ENCODE assay signal across 13 cellular contexts in the genomic region with DNA sequence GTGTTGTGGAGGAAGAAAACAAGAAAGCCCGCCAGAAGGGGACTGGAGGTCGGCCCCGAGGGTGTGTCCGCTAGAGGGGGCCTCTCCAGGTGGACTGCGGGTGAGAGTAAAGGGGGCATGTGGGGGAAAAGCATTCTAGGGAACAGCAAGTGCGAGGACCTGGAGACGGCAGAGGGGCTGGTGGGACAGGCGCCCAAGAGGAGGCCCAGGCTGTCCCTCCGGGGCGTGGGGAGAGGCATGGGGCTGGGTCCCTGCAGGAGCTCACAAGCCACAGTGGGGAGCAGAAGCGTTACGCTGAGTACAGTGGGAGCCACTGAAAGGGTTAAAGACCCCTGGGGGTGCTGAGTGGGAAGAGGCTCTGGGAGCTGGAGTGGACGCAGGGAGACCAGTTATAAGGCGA. TPM values are rescaled to one million over a fixed set of nuclear protein-coding genes. Genes with fewer than 3 reads are reported as not detected.
DNase-seq lines count a peak whose midpoint lies in the region; ATAC-seq, FAIRE-seq and TF ChIP-seq lines count a peak whose summit lies in the region.
"Had no signal": no experiment of that assay in that cellular context is flagged by ENCODE, and none has a peak within 500 bp of the region (broad histone marks: within the 10 kb centered on the region; RNA-seq: fewer than 3 reads in every experiment).

No MANE protein-coding gene starts in this region.

- peak overlapping the region in 2 of 3 donors; percentile 92 to 95 for H3K27ac ChIP-seq in thyroid gland

- peaks cover 7% of the 10 kb centered on the region for H3K36me3 Mint-ChIP-seq in activated CD4-positive, alpha-beta T cell treated with anti-CD3 and anti-CD28 coated beads, Interleukin-2, amount 10 ng/mL, durations not matched to agents 7 days and 5 days (ENCODE audit: low read depth)
- peaks cover 8% of the 10 kb centered on the region for H3K36me3 Mint-ChIP-seq in central memory CD8-positive, alpha-beta T cell (ENCODE audit: insufficient read depth)
- peaks cover 4% of the 10 kb centered on the region for H3K36me3 Mint-ChIP-seq in mesothelial cell of epicardium

- 92 to 93% methylated on average over 14 of the region's 14 CpGs for WGBS in thyroid gland, 2 donors

- TF ChIP-seq CTCF in mesothelial cell of epicardium (IDR thresholded peaks at IDR 0.05; ENCODE audit: unreplicated experiment), result no peak
- no peak for TF ChIP-seq CTCF in thyroid gland (IDR thresholded peaks at IDR 0.05)

- H3K4me1 ChIP-seq in thyroid gland, result peaks cover 17 to 56% of the 10 kb centered on the region in 2 donors

- H3K9me3 Mint-ChIP-seq in activated CD4-positive, alpha-beta T cell treated with anti-CD3 and anti-CD28 coated beads, Interleukin-2, amount 10 ng/mL, durations not matched to agents 7 days and 5 days, result no peaks in the 10 kb centered on the region
- H3K9me3 Mint-ChIP-seq in central memory CD8-positive, alpha-beta T cell, result no peaks in the 10 kb centered on the region
- H3K9me3 Mint-ChIP-seq in mesothelial cell of epicardium, result no peaks in the 10 kb centered on the region
- H3K9me3 Mint-ChIP-seq: activated naive CD4-positive, alpha-beta T cell treated with anti-CD3 and anti-CD28 coated beads, Interleukin-2, amount 50 U/mL, for 72 hours had no signal

- no peaks in the 10 kb centered on the region for H3K36me3 ChIP-seq in thyroid gland

- DNase-seq in activated CD4-positive, alpha-beta T cell treated with anti-CD3 and anti-CD28 coated beads, Interleukin-2, amount 10 ng/mL, durations not matched to agents 7 days and 5 days, result no peak
- DNase-seq in activated CD4-positive, alpha-beta T cell treated with anti-CD3 and anti-CD28 coated beads, Interleukin-2, amount 50 U/mL, for 48 hours, result no peak
- DNase-seq in central memory CD8-positive, alpha-beta T cell (ENCODE audit: low spot score in 2 of 2), result no peak
- DNase-seq in mesothelial cell of epicardium (ENCODE audit: low spot score in 2 of 2, unreplicated experiment in 2 of 2) (peak in 1 of 2 experiments; percentile 39), thyroid gland (no peak), GM12891 (ENCODE audit: insufficient read length, low spot score) (no peak)
- DNase-seq: erythroblast, KBM-7, kidney glomerular epithelial cell had no signal

- no peak overlapping the region for H3K4me3 ChIP-seq in thyroid gland (replicated peaks in 1 of 3)

- peak overlapping the region; percentile 76 for H3K27ac Mint-ChIP-seq in activated CD4-positive, alpha-beta T cell treated with anti-CD3 and anti-CD28 coated beads, Interleukin-2, amount 10 ng/mL, durations not matched to agents 7 days and 5 days
- peak overlapping the region; percentile 94 for H3K27ac Mint-ChIP-seq in central memory CD8-positive, alpha-beta T cell (ENCODE audit: low read depth)
- H3K27ac Mint-ChIP-seq in mesothelial cell of epicardium, result no peak overlapping the region

- H3K4me1 Mint-ChIP-seq in activated CD4-positive, alpha-beta T cell treated with anti-CD3 and anti-CD28 coated beads, Interleukin-2, amount 10 ng/mL, durations not matched to agents 7 days and 5 days, result peaks cover 31% of the 10 kb centered on the region
- H3K4me1 Mint-ChIP-seq in central memory CD8-positive, alpha-beta T cell, result peaks cover 21% of the 10 kb centered on the region
- peaks cover 16% of the 10 kb centered on the region for H3K4me1 Mint-ChIP-seq in mesothelial cell of epicardium

- H3K27me3 ChIP-seq in thyroid gland, result no peaks in the 10 kb centered on the region

- H3K9me3 ChIP-seq in thyroid gland, result no peaks in the 10 kb centered on the region

- CTCF ChIA-PET in activated CD4-positive, alpha-beta T cell treated with anti-CD3 and anti-CD28 coated beads, Interleukin-2, amount 10 ng/mL, durations not matched to agents 7 days and 5 days (lab: Charles Lee), result interaction anchor here (1.4 kb wide), 1 partner anchor 13 kb away, joined by 3 read pairs; no protein-coding TSS in a partner anchor

- TF ChIP-seq POLR2A in thyroid gland (IDR thresholded peaks at IDR 0.05) (no peak), GM12891 (IDR thresholded peaks at IDR 0.05; ENCODE audit: low read depth, low read length) (no peak)

- peaks cover 34% of the 10 kb centered on the region for H3K27me3 Mint-ChIP-seq in activated CD4-positive, alpha-beta T cell treated with anti-CD3 and anti-CD28 coated beads, Interleukin-2, amount 10 ng/mL, durations not matched to agents 7 days and 5 days
- no peaks in the 10 kb centered on the region for H3K27me3 Mint-ChIP-seq in central memory CD8-positive, alpha-beta T cell
- H3K27me3 Mint-ChIP-seq in mesothelial cell of epicardium (ENCODE audit: low read depth), result peaks cover 5% of the 10 kb centered on the region

- POLR2A ChIA-PET in activated CD4-positive, alpha-beta T cell treated with anti-CD3 and anti-CD28 coated beads, Interleukin-2, amount 10 ng/mL, durations not matched to agents 7 days and 5 days (lab: Charles Lee), result no interaction called here

- ATAC-seq in central memory CD8-positive, alpha-beta T cell (replicated peaks; ENCODE audit: extremely low read depth, poor library complexity, severe bottlenecking), result no peak
- no peak for ATAC-seq in GM21717 (IDR thresholded peaks at IDR 0.05; ENCODE audit: unreplicated experiment)
- ATAC-seq in GM21390 (IDR thresholded peaks at IDR 0.05; ENCODE audit: unreplicated experiment), result no peak
- ATAC-seq: activated naive CD4-positive, alpha-beta T cell treated with anti-CD3 and anti-CD28 coated beads, Interleukin-2, amount 50 U/mL, for 72 hours had no signal

- no peak for FAIRE-seq in GM12891 (lab: Jason Lieb, UNC)

- intact Hi-C loops in thyroid gland (cut with DNase I), result no loop called here

- no peak overlapping the region for H3K4me3 Mint-ChIP-seq in activated CD4-positive, alpha-beta T cell treated with anti-CD3 and anti-CD28 coated beads, Interleukin-2, amount 10 ng/mL, durations not matched to agents 7 days and 5 days
- H3K4me3 Mint-ChIP-seq in central memory CD8-positive, alpha-beta T cell, result peak overlapping the region; percentile 83
- peak overlapping the region; percentile 76 for H3K4me3 Mint-ChIP-seq in mesothelial cell of epicardium

TF ChIP-seq in GM12891, 5 proteins besides CTCF, POLR2A, EP300 and RAD21:
- TF ChIP-seq SPI1 (IDR thresholded peaks at IDR 0.05; ENCODE audit: low read depth, low read length) (no peak), TAF1 (IDR thresholded peaks at IDR 0.05; ENCODE audit: low read depth, low read length) (no peak), PAX5 (IDR thresholded peaks at IDR 0.05; ENCODE audit: insufficient read depth, low read length, severe bottlenecking) (no peak), POU2F2 (IDR thresholded peaks at IDR 0.05; ENCODE audit: low read depth, low read length) (no peak), POLR2AphosphoS5 (IDR thresholded peaks at IDR 0.05; ENCODE audit: low read depth, low read length) (no peak)

RNA-seq across cellular contexts. Expression of gene KLF11, which starts 1.6 kb away (rescaled TPM):
- total RNA-seq in activated CD4-positive, alpha-beta T cell treated with anti-CD3 and anti-CD28 coated beads, Interleukin-2, amount 10 ng/mL, durations not matched to agents 7 days and 5 days, result 1 to 10 TPM; 7.2 to 8.6 TPM
- 14.0 to 15.8 TPM (median 14.5 TPM) in 3 replicates for total RNA-seq in mesothelial cell of epicardium
- total RNA-seq in thyroid gland, result 10 to 100 TPM; 11.2 to 44.2 (median 23.7) TPM
- 0.24 TPM for polyA plus RNA-seq in GM12891 (2012; ENCODE audit: low read depth, missing spikeins)

RNA-seq across cellular contexts. Expression of gene CYS1, which starts 38.5 kb away (rescaled TPM):
- under 1 TPM; 0.15 to 0.17 TPM for total RNA-seq in activated CD4-positive, alpha-beta T cell treated with anti-CD3 and anti-CD28 coated beads, Interleukin-2, amount 10 ng/mL, durations not matched to agents 7 days and 5 days
- 1.3 to 1.4 TPM (median 1.3 TPM) in 3 replicates for total RNA-seq in mesothelial cell of epicardium
- 10 to 100 TPM in 1 of 4 donors, 1 to 10 TPM in 2, under 1 TPM in 1; 0.59 to 47.2 (median 2.7) TPM for total RNA-seq in thyroid gland
- 2.9 TPM for polyA plus RNA-seq in GM12891 (2012; ENCODE audit: low read depth, missing spikeins)
- total RNA-seq: A673; activated naive CD4-positive, alpha-beta T cell treated with anti-CD3 and anti-CD28 coated beads, Interleukin-2, amount 50 U/mL, for 72 hours had no signal
